Comparison of ENCODE assay signal across 8 cellular contexts in genomic region chr11:80699406-80700177, GRCh38.
A peak's percentile ranks its signal among the peaks of the same experiment; 100 is the strongest.
DNase-seq lines count a peak whose midpoint lies in the region; ATAC-seq, FAIRE-seq and TF ChIP-seq lines count a peak whose summit lies in the region.
"Not testable (repeated sequence)": the region's sequence is repeated elsewhere in the genome, so short reads cannot be mapped to it uniquely, and the experiment has no call there.

No MANE protein-coding gene starts in this region.

- H3K79me2 ChIP-seq in OCI-LY3 (ENCODE audit: low read length); endothelial cell of umbilical vein (ENCODE audit: control insufficient read depth, insufficient read depth, low read length): not testable (repeated sequence)

- not testable (repeated sequence) for TF ChIP-seq CTCF in C4-2B (conservative IDR thresholded peaks at IDR 0.05); OCI-LY3 (IDR thresholded peaks at IDR 0.05; ENCODE audit: low read depth, low read length); VCaP (conservative IDR thresholded peaks at IDR 0.05); endothelial cell of umbilical vein (IDR thresholded peaks at IDR 0.05; ENCODE audit: extremely low read depth in 1 of 2, insufficient read depth in 1 of 2, low read depth in 1 of 2, low read length in 2 of 2); left ventricle myocardium inferior (IDR thresholded peaks at IDR 0.05; ENCODE audit: borderline replicate concordance); mesothelial cell of epicardium (IDR thresholded peaks at IDR 0.05; ENCODE audit: unreplicated experiment)

- not testable (repeated sequence) for BruUV-seq in endothelial cell of umbilical vein (replicated peaks; lab: Mats Ljungman, UMichigan)

- H3K9ac ChIP-seq in OCI-LY3 (ENCODE audit: low read length): not testable (repeated sequence)
- peak overlapping the region; percentile 23 for H3K9ac ChIP-seq in endothelial cell of umbilical vein (replicated peaks; ENCODE audit: extremely low read depth, insufficient read depth, low read length)

- not testable (repeated sequence) for H3K36me3 Mint-ChIP-seq in mesothelial cell of epicardium

- peak; percentile 73 for FAIRE-seq in endothelial cell of umbilical vein (lab: Jason Lieb, UNC)

- H3K4me2 ChIP-seq in OCI-LY3 (ENCODE audit: low read length) (peak overlapping the region; percentile 42), endothelial cell of umbilical vein (ENCODE audit: insufficient read depth, low read length) (peak overlapping the region; percentile 31)

- intact Hi-C loops in endothelial cell of umbilical vein (cut with micrococcal nuclease) (loop anchor here (1.0 kb wide), 1 partner anchor 27 kb away; no protein-coding TSS in a partner anchor), sciatic nerve (cut with DNase I) (loop anchor here (2.0 kb wide), 1 partner anchor 499 kb away; no protein-coding TSS in a partner anchor)
- intact Hi-C loops in left ventricle myocardium inferior (cut with micrococcal nuclease): not testable (repeated sequence)

- H3K27me3 ChIP-seq in OCI-LY3 (ENCODE audit: low read depth, low read length); endothelial cell of umbilical vein (ENCODE audit: control insufficient read depth in 2 of 2, insufficient read depth in 2 of 2, low read length in 2 of 2); left ventricle myocardium inferior (ENCODE audit: low read depth): not testable (repeated sequence)

- peaks cover 32% of the 10 kb centered on the region for H3K4me1 ChIP-seq in OCI-LY3 (ENCODE audit: low read length)
- peaks cover 16% of the 10 kb centered on the region for H3K4me1 ChIP-seq in endothelial cell of umbilical vein (ENCODE audit: control insufficient read depth, extremely low read depth, insufficient read depth, low read length)
- not testable (repeated sequence) for H3K4me1 ChIP-seq in left ventricle myocardium inferior

- not testable (repeated sequence) for H3K9me3 Mint-ChIP-seq in mesothelial cell of epicardium

- H3K27ac ChIP-seq in C4-2B (peak overlapping the region; percentile 8; the same call in 1 of the 2 replicates), OCI-LY3 (ENCODE audit: low read length) (peak overlapping the region; percentile 57), VCaP (peak overlapping the region; percentile 93), endothelial cell of umbilical vein (ENCODE audit: insufficient read depth, low read depth, low read length) (peak overlapping the region; percentile 84)
- not testable (repeated sequence) for H3K27ac ChIP-seq in left ventricle myocardium inferior (replicated peaks)

- H4K20me1 ChIP-seq in OCI-LY3 (ENCODE audit: insufficient read depth, low read length); endothelial cell of umbilical vein (replicated peaks; ENCODE audit: control insufficient read depth, extremely low read depth, insufficient read depth, low read length): not testable (repeated sequence)

- not testable (repeated sequence) for H3K27me3 Mint-ChIP-seq in mesothelial cell of epicardium (ENCODE audit: low read depth)

- ATAC-seq in sciatic nerve: peak; percentile 64

- POLR2A ChIA-PET in endothelial cell of umbilical vein (lab: Charles Lee): not testable (repeated sequence)

- peaks cover 22% of the 10 kb centered on the region for H3K4me1 Mint-ChIP-seq in mesothelial cell of epicardium

- H3K36me3 ChIP-seq in OCI-LY3 (replicated peaks; ENCODE audit: low read depth, low read length); endothelial cell of umbilical vein (ENCODE audit: control insufficient read depth in 2 of 2, extremely low read depth in 1 of 2, insufficient read depth in 2 of 2, low read length in 2 of 2); left ventricle myocardium inferior: not testable (repeated sequence)

- not testable (repeated sequence) for H3K9me3 ChIP-seq in OCI-LY3 (ENCODE audit: insufficient read depth, low read length); endothelial cell of umbilical vein (replicated peaks; ENCODE audit: control insufficient read depth, insufficient read depth, low read length); left ventricle myocardium inferior (replicated peaks)

- DNase-seq in M059J (ENCODE audit: low read depth) (peak; percentile 85), endothelial cell of umbilical vein (ENCODE audit: low read depth, low spot score) (peak; percentile 89), left ventricle myocardium inferior (peak; percentile 13), sciatic nerve (ENCODE audit: low spot score) (peak; percentile 57)
- not testable (repeated sequence) for DNase-seq in mesothelial cell of epicardium (ENCODE audit: low spot score in 2 of 2, unreplicated experiment in 2 of 2)

- peak overlapping the region; percentile 47 for H3K27ac Mint-ChIP-seq in mesothelial cell of epicardium

- peak; percentile 46 for TF ChIP-seq POLR2A in endothelial cell of umbilical vein (IDR thresholded peaks at IDR 0.05; ENCODE audit: low read depth, low read length)

- CTCF ChIA-PET in endothelial cell of umbilical vein (lab: Charles Lee): not testable (repeated sequence)

- not testable (repeated sequence) for H3K4me3 ChIP-seq in OCI-LY3 (ENCODE audit: low read length); endothelial cell of umbilical vein (replicated peaks in 1 of 3; ENCODE audit: insufficient read depth in 1 of 3, low read depth in 1 of 3, low read length in 3 of 3); left ventricle myocardium inferior

- H2AFZ ChIP-seq in OCI-LY3 (ENCODE audit: low read depth, low read length): peak overlapping the region; percentile 47; the same call in 1 of the 2 replicates
- H2AFZ ChIP-seq in endothelial cell of umbilical vein (ENCODE audit: low read depth, low read length): peak overlapping the region; percentile 17

- dilution Hi-C loops in endothelial cell of umbilical vein (cut with MboI; ENCODE audit: extremely low pct_ligation_motif_present, low sequenced_read_pairs): not testable (repeated sequence)

- H3K4me3 Mint-ChIP-seq in mesothelial cell of epicardium: not testable (repeated sequence)

- H3K9me1 ChIP-seq in endothelial cell of umbilical vein (replicated peaks; ENCODE audit: control insufficient read depth, extremely low read depth, insufficient read depth, low read length): not testable (repeated sequence)

TF ChIP-seq in endothelial cell of umbilical vein, 7 proteins besides CTCF, POLR2A, EP300 and RAD21:
- TF ChIP-seq GATA2 (IDR thresholded peaks at IDR 0.05; ENCODE audit: insufficient read depth, insufficient read length, low read depth, low read length) (peak; percentile 40), POLR2AphosphoS5 (IDR thresholded peaks at IDR 0.05; ENCODE audit: insufficient read depth, low read depth, low read length) (peak; percentile 40)
